In the genomic region with DNA sequence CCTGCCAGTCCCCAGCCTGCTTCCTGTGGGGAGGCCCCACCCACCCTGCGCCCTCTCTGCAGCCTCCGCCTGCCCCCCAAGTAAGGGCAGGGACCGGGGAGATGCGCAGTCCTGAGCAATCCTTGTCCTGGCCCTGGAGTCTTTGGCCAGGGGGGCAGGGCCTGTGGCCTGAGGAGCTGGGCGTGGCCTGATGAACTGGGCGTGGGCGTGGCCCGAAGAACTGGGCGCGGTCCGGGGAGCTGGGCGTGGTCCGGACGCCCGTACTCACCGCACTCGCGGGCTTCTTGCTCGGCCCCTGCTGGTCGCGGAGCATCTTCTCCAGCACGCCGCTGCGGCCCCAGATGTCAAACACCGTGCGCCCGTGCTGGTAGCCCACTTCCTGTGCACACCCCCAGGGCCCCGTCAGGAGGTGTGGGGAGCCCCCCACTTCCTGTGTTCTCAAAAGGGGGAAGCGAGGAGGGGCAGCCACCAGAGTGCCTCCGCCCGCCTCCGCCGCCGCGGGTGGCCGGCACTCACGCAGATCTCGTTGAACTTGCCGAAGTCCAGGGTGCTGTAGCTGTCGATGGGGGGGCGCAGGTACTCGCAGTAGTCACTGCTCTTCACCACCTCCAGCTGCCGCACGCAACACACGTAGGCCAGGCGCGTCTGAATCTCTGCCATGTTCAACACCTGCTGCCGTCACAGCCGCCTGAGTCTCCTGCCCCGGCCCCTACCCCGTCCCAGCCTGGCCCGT, we compare ENCODE assay signal across 8 cellular contexts. TPM values are rescaled to one million over a fixed set of nuclear protein-coding genes. Genes with fewer than 3 reads are reported as not detected.
DNase-seq lines count a peak whose midpoint lies in the region; ATAC-seq and TF ChIP-seq lines count a peak whose summit lies in the region.

No MANE protein-coding gene starts in this region.

- intact Hi-C loops in CD4-positive, alpha-beta T cell (cut with DNase I, micrococcal nuclease), result loop anchor here in 1 of 2 experiments (2.0 to 5.0 kb wide), 2 partner anchors 91 to 160 kb away; a partner anchor contains a TSS
- intact Hi-C loops in HCT116 (cut with micrococcal nuclease), result no loop called here
- intact Hi-C loops in mucosa of descending colon (cut with DNase I, micrococcal nuclease), result no loop called here

- H3K4me2 ChIP-seq in HCT116 (ENCODE audit: low read length), result peak overlapping the region; percentile 65

- H3K4me3 Mint-ChIP-seq in CD4-positive, alpha-beta T cell, result peak overlapping the region; percentile 87
- H3K4me3 Mint-ChIP-seq in activated naive CD8-positive, alpha-beta T cell treated with anti-CD3 and anti-CD28 coated beads, Interleukin-2, amount 10 ng/mL, durations not matched to agents 7 days and 5 days, result peak overlapping the region; percentile 78

- peak overlapping the region; percentile 4; the same call in 1 of the 2 replicates for H3K9ac ChIP-seq in HCT116 (ENCODE audit: low read length)

- H3K27me3 ChIP-seq in CD4-positive, alpha-beta T cell (ENCODE audit: control insufficient read depth, insufficient read depth, low read length), result no peaks in the 10 kb centered on the region
- H3K27me3 ChIP-seq in HCT116 (ENCODE audit: insufficient read depth, low read length), result no peaks in the 10 kb centered on the region
- H3K27me3 ChIP-seq in thoracic aorta (replicated peaks; ENCODE audit: insufficient read depth), result no peaks in the 10 kb centered on the region

- peak; percentile 40 to 83 (median 72) for DNase-seq in CD4-positive, alpha-beta T cell
- DNase-seq in HCT116 (ENCODE audit: low read depth, low spot score), result peak; percentile 78
- DNase-seq in T follicular helper cell (ENCODE audit: low read depth), result peak; percentile 51
- DNase-seq in activated naive CD8-positive, alpha-beta T cell treated with anti-CD3 and anti-CD28 coated beads, Interleukin-2, amount 10 ng/mL, durations not matched to agents 7 days and 5 days, result peak; percentile 94
- DNase-seq in mucosa of descending colon, result peak; percentile 56 to 92 (median 81)
- no peak for DNase-seq in thoracic aorta (ENCODE audit: low spot score)
- DNase-seq in DMS114 treated with DMSO at 0.1 percent for 48 hours (lab: John Stamatoyannopoulos, UW; ENCODE audit: unreplicated experiment), result no peak
- DNase-seq in SKM-1 treated with dmso at 0.1 percent for 144 hours (lab: John Stamatoyannopoulos, UW; ENCODE audit: unreplicated experiment), result no peak

- no TSS peak for BruUV-seq in HCT116 (replicated peaks; lab: Mats Ljungman, UMichigan)

- peak overlapping the region; percentile 81 for H3K27ac ChIP-seq in CD4-positive, alpha-beta T cell (ENCODE audit: low read depth, low read length)
- H3K27ac ChIP-seq in HCT116 (ENCODE audit: low read depth, low read length) (no peak overlapping the region; the same call in 1 of the 2 replicates), thoracic aorta (no peak overlapping the region)

- TF ChIP-seq POLR2A in HCT116 (IDR thresholded peaks at IDR 0.05; ENCODE audit: borderline replicate concordance, extremely low read depth, insufficient read depth, insufficient read length), result no peak

- POLR2A ChIA-PET in CD4-positive, alpha-beta T cell (lab: Charles Lee), result interaction anchor here (0.8 to 2.3 kb wide), 6 partner anchors 9 to 90 kb away, joined by 3 to 9 read pairs (median 4); a partner anchor contains a TSS
- POLR2A ChIA-PET in HCT116 (lab: Charles Lee), result interaction anchor here (0.7 kb wide), 1 partner anchor 20 kb away, joined by 3 read pairs; a partner anchor contains a TSS
- POLR2A ChIA-PET in activated naive CD8-positive, alpha-beta T cell treated with anti-CD3 and anti-CD28 coated beads, Interleukin-2, amount 10 ng/mL, durations not matched to agents 7 days and 5 days (lab: Charles Lee), result interaction anchor here (0.9 to 1.0 kb wide), 5 partner anchors 9 to 90 kb away, joined by 3 to 5 read pairs (median 3); a partner anchor contains a TSS

- peak overlapping the region; percentile 11 to 18; a peak in 2 of 4 replicates for H3K4me3 ChIP-seq in HCT116 (replicated peaks in 1 of 2; ENCODE audit: low read depth in 1 of 2, low read length in 2 of 2)
- no peak overlapping the region for H3K4me3 ChIP-seq in mucosa of descending colon
- peak overlapping the region; percentile 29 for H3K4me3 ChIP-seq in thoracic aorta

- H3K79me2 ChIP-seq in HCT116 (ENCODE audit: insufficient read depth, low read length), result peaks cover 21% of the 10 kb centered on the region

- H3K4me1 ChIP-seq in HCT116 (ENCODE audit: control insufficient read depth in 1 of 2, insufficient read depth in 2 of 2, low read length in 2 of 2), result peaks cover 19 to 43% of the 10 kb centered on the region in 2 experiments
- peaks cover 14% of the 10 kb centered on the region for H3K4me1 ChIP-seq in mucosa of descending colon (ENCODE audit: low read depth)
- peaks cover 7 to 20% of the 10 kb centered on the region in 2 donors for H3K4me1 ChIP-seq in thoracic aorta (ENCODE audit: control insufficient read depth in 1 of 2, low read depth in 2 of 2)

- no peaks in the 10 kb centered on the region for H3K27me3 Mint-ChIP-seq in CD4-positive, alpha-beta T cell
- peaks cover 3% of the 10 kb centered on the region for H3K27me3 Mint-ChIP-seq in activated naive CD8-positive, alpha-beta T cell treated with anti-CD3 and anti-CD28 coated beads, Interleukin-2, amount 10 ng/mL, durations not matched to agents 7 days and 5 days

- ATAC-seq in CD4-positive, alpha-beta T cell (ENCODE audit: poor library complexity), result peak; percentile 61
- ATAC-seq in HCT116 (peak; percentile 83), mucosa of descending colon (peak; percentile 37), thoracic aorta (ENCODE audit: insufficient number of reproducible peaks, low FRiP score, low read depth) (no peak)
- ATAC-seq in activated naive CD8-positive, alpha-beta T cell treated with anti-CD3 and anti-CD28 coated beads, Interleukin-2, amount 10 ng/mL, durations not matched to agents 7 days and 5 days (ENCODE audit: low read depth), result peak; percentile 83

- H3K36me3 Mint-ChIP-seq in CD4-positive, alpha-beta T cell (ENCODE audit: low read depth), result peaks cover 4% of the 10 kb centered on the region
- H3K36me3 Mint-ChIP-seq in activated naive CD8-positive, alpha-beta T cell treated with anti-CD3 and anti-CD28 coated beads, Interleukin-2, amount 10 ng/mL, durations not matched to agents 7 days and 5 days, result peaks cover 5% of the 10 kb centered on the region

- no peaks in the 10 kb centered on the region for H4K20me1 ChIP-seq in HCT116 (ENCODE audit: insufficient read depth)

- CTCF ChIA-PET in CD4-positive, alpha-beta T cell (lab: Charles Lee), result interaction anchor here (1.0 kb wide), 1 partner anchor 20 kb away, joined by 3 read pairs; no protein-coding TSS in a partner anchor
- CTCF ChIA-PET in HCT116 (lab: Charles Lee), result no interaction called here

- H3K36me3 ChIP-seq in HCT116 (ENCODE audit: control insufficient read depth in 1 of 2, insufficient read depth in 2 of 2, low read length in 2 of 2), result peaks cover 4 to 9% of the 10 kb centered on the region in 2 experiments; a peak in 2 of 4 replicates
- no peaks in the 10 kb centered on the region for H3K36me3 ChIP-seq in mucosa of descending colon (ENCODE audit: low read depth)
- peaks cover 5% of the 10 kb centered on the region for H3K36me3 ChIP-seq in thoracic aorta

- no peak for TF ChIP-seq RAD21 in HCT116 (IDR thresholded peaks at IDR 0.05; ENCODE audit: low read depth)

- RAD21 ChIA-PET in HCT116 (lab: Charles Lee; ENCODE audit: low non-redundant PET in 1 of 2, low total read pairs in 2 of 2, uncharacterized antibody in 2 of 2, unreplicated experiment in 2 of 2), result no interaction called here

- no peak overlapping the region for H2AFZ ChIP-seq in HCT116 (ENCODE audit: low read depth, low read length, poor library complexity, severe bottlenecking)

- no peaks in the 10 kb centered on the region for H3K9me3 ChIP-seq in CD4-positive, alpha-beta T cell (ENCODE audit: control insufficient read depth, low read length)
- H3K9me3 ChIP-seq in HCT116 (ENCODE audit: control insufficient read depth in 1 of 2, insufficient read depth in 1 of 2, low read depth in 1 of 2, low read length in 2 of 2) (no peaks in the 10 kb centered on the region), mucosa of descending colon (no peaks in the 10 kb centered on the region), thoracic aorta (no peaks in the 10 kb centered on the region)

- no peak for TF ChIP-seq CTCF in CD4-positive, alpha-beta T cell (IDR thresholded peaks at IDR 0.05)
- TF ChIP-seq CTCF in HCT116 (IDR thresholded peaks at IDR 0.05 in 2 of 3, conservative IDR thresholded peaks at IDR 0.05 in 1 of 3; ENCODE audit: borderline replicate concordance in 1 of 3, insufficient read depth in 1 of 3, low read depth in 2 of 3, low read length in 2 of 3), result peak in 2 of 3 experiments; percentile 23 to 30; a peak in 2 of 6 replicates
- TF ChIP-seq CTCF in mucosa of descending colon (IDR thresholded peaks at IDR 0.05), result no peak
- TF ChIP-seq CTCF in thoracic aorta (IDR thresholded peaks at IDR 0.05), result no peak

- peak overlapping the region; percentile 95 for H3K27ac Mint-ChIP-seq in CD4-positive, alpha-beta T cell
- H3K27ac Mint-ChIP-seq in activated naive CD8-positive, alpha-beta T cell treated with anti-CD3 and anti-CD28 coated beads, Interleukin-2, amount 10 ng/mL, durations not matched to agents 7 days and 5 days, result peak overlapping the region; percentile 94

- H3K9me3 Mint-ChIP-seq in CD4-positive, alpha-beta T cell, result no peaks in the 10 kb centered on the region
- H3K9me3 Mint-ChIP-seq in activated naive CD8-positive, alpha-beta T cell treated with anti-CD3 and anti-CD28 coated beads, Interleukin-2, amount 10 ng/mL, durations not matched to agents 7 days and 5 days, result peaks cover 3% of the 10 kb centered on the region

- peaks cover 28% of the 10 kb centered on the region for H3K4me1 Mint-ChIP-seq in CD4-positive, alpha-beta T cell (ENCODE audit: low read depth)
- H3K4me1 Mint-ChIP-seq in activated naive CD8-positive, alpha-beta T cell treated with anti-CD3 and anti-CD28 coated beads, Interleukin-2, amount 10 ng/mL, durations not matched to agents 7 days and 5 days, result peaks cover 8% of the 10 kb centered on the region

- no peaks in the 10 kb centered on the region for H3K9me2 ChIP-seq in HCT116 (ENCODE audit: insufficient read depth)

RNA-seq across cellular contexts. Expression of a gene that starts 2.7 kb away (rescaled TPM):
- total RNA-seq in CD4-positive, alpha-beta T cell, result 100 to 1,000 TPM; 104 to 109 TPM
- total RNA-seq in HCT116 (2021; ENCODE audit: unreplicated experiment) (81.9 TPM), mucosa of descending colon (10 to 100 TPM; 30.1 to 48.0 (median 43.4) TPM), thoracic aorta (100 to 1,000 TPM; 168 to 251 TPM)
- polyA plus RNA-seq in HCT116 (2012), result 55.6 and 65.9 TPM in 2 replicates
- total RNA-seq in activated naive CD8-positive, alpha-beta T cell treated with anti-CD3 and anti-CD28 coated beads, Interleukin-2, amount 10 ng/mL, durations not matched to agents 7 days and 5 days, result 10 to 100 TPM; 54.3 to 58.4 TPM

RNA-seq across cellular contexts. Expression of a gene that starts 20.7 kb away (rescaled TPM):
- not detected for total RNA-seq in CD4-positive, alpha-beta T cell
- total RNA-seq in HCT116 (2021; ENCODE audit: unreplicated experiment) (1.7 TPM), mucosa of descending colon (100 to 1,000 TPM in 1 of 3 donors, 10 to 100 TPM in 2; 36.7 to 127 (median 74.8) TPM), thoracic aorta (not detected)
- polyA plus RNA-seq in HCT116 (2012), result 1.5 and 1.8 TPM in 2 replicates
- not detected for total RNA-seq in activated naive CD8-positive, alpha-beta T cell treated with anti-CD3 and anti-CD28 coated beads, Interleukin-2, amount 10 ng/mL, durations not matched to agents 7 days and 5 days

RNA-seq across cellular contexts. Expression of a gene that starts 38.6 kb away (rescaled TPM):
- 1 to 10 TPM; 6.7 to 7.7 TPM for total RNA-seq in CD4-positive, alpha-beta T cell
- total RNA-seq in HCT116 (2021; ENCODE audit: unreplicated experiment), result 13.2 TPM
- polyA plus RNA-seq in HCT116 (2012), result 6.2 and 6.5 TPM in 2 replicates
- 1 to 10 TPM; 2.8 to 3.7 TPM for total RNA-seq in activated naive CD8-positive, alpha-beta T cell treated with anti-CD3 and anti-CD28 coated beads, Interleukin-2, amount 10 ng/mL, durations not matched to agents 7 days and 5 days
- total RNA-seq in mucosa of descending colon, result 10 to 100 TPM; 18.0 to 41.5 (median 27.2) TPM
- 1 to 10 TPM; 3.5 to 9.6 TPM for total RNA-seq in thoracic aorta

RNA-seq across cellular contexts. Expression of a gene that starts 38.9 kb away (rescaled TPM):
- total RNA-seq in CD4-positive, alpha-beta T cell, result 10 to 100 TPM; 14.9 to 16.9 TPM
- 25.4 TPM for total RNA-seq in HCT116 (2021; ENCODE audit: unreplicated experiment)
- 19.3 and 20.2 TPM in 2 replicates for polyA plus RNA-seq in HCT116 (2012)
- 10 to 100 TPM; 23.4 to 24.7 TPM for total RNA-seq in activated naive CD8-positive, alpha-beta T cell treated with anti-CD3 and anti-CD28 coated beads, Interleukin-2, amount 10 ng/mL, durations not matched to agents 7 days and 5 days
- total RNA-seq in mucosa of descending colon, result 10 to 100 TPM; 39.4 to 56.7 (median 40.1) TPM
- 10 to 100 TPM; 22.7 to 29.4 TPM for total RNA-seq in thoracic aorta

Comparison
In these comparisons a context has a peak if more than half of its experiments do, and no peak if none do; other contexts are left out.
1. DNase-seq: peak in CD4-positive, alpha-beta T cell (10 of 10), HCT116 (single experiment), T follicular helper cell (single experiment), activated naive CD8-positive, alpha-beta T cell treated with anti-CD3 and anti-CD28 coated beads, Interleukin-2, amount 10 ng/mL, durations not matched to agents 7 days and 5 days (single experiment) and mucosa of descending colon (3 of 3); none in thoracic aorta (single experiment), DMS114 treated with DMSO at 0.1 percent for 48 hours (single experiment) and SKM-1 treated with dmso at 0.1 percent for 144 hours (single experiment).
2. CTCF ChIP-seq: peak in HCT116 (2 of 3); none in CD4-positive, alpha-beta T cell (single experiment), mucosa of descending colon (single experiment) and thoracic aorta (single experiment).
3. RNA of a gene that starts 20.7 kb away (total RNA-seq): 36.7 to 127 TPM in mucosa of descending colon; 1.7 TPM in HCT116 (single experiment), not detected in CD4-positive, alpha-beta T cell, not detected in activated naive CD8-positive, alpha-beta T cell treated with anti-CD3 and anti-CD28 coated beads, Interleukin-2, amount 10 ng/mL, durations not matched to agents 7 days and 5 days and not detected in thoracic aorta; every median in the first group is over 10 times any median in the second.